17 cellular contexts compared by ENCODE assay signal in the genomic region with DNA sequence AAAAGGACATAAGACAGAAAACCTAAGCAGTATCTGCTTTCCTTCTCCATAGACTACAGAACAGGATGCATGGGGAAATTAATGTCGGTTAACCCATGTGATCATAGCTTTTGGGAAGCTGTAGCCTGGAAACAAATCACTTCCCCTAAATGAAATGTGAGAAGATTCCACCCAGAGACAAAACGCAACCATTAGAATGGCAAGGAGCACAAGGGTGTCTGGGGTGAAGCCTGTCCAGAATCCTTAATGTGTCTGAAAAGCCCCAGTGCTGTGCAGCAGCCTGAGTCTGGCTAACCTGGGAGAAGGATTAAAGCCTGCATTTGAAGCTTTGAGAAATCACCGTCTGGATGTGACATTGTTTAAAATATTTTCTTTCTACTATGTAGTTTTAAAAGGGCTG.
DNase-seq lines count a peak whose midpoint lies in the region; TF ChIP-seq lines count a peak whose summit lies in the region.
"Had no signal": no experiment of that assay in that cellular context is flagged by ENCODE, and none has a peak within 500 bp of the region (broad histone marks: within the 10 kb centered on the region; RNA-seq: fewer than 3 reads in every experiment).

No MANE protein-coding gene starts in this region.

- TF ChIP-seq CTCF in fibroblast of mammary gland (conservative IDR thresholded peaks at IDR 0.05; ENCODE audit: control insufficient read depth, insufficient read depth, low read depth, low read length), result no peak

- peak; percentile 3 for DNase-seq in NCI-H2171 treated with DMSO at 0.1 percent for 48 hours (lab: John Stamatoyannopoulos, UW)
- no peak for DNase-seq in NCI-H2171 (lab: John Stamatoyannopoulos, UW)
- DNase-seq in SK-MEL-5 (ENCODE audit: low read depth, low spot score), result peak; percentile 35
- DNase-seq in fibroblast of mammary gland (ENCODE audit: low read depth), result peak; percentile 18
- peak; percentile 13 for DNase-seq in retina
- no peak for DNase-seq in EL
- no peak for DNase-seq in T-helper 9 cell
- DNase-seq in activated CD4-positive, CD25-positive, alpha-beta regulatory T cell treated with anti-CD3 and anti-CD28 coated beads, Interleukin-2, amount 50 U/mL, for 72 hours, result no peak
- DNase-seq: activated CD4-positive, alpha-beta T cell treated with anti-CD3 and anti-CD28 coated beads for 4 hours; activated naive CD4-positive, alpha-beta T cell; aorta; DMS79; NCI-H146; NCI-H345; SIG-M5; upper lobe of right lung had no signal

- in situ Hi-C loops in SK-MEL-5 (cut with HindIII; ENCODE audit: low pct_unique_long_range_greater_than_20kb, low sequenced_read_pairs), result no loop called here

- H3K4me3 ChIP-seq in fibroblast of mammary gland (ENCODE audit: control insufficient read depth, low read depth, low read length), result no peak overlapping the region
- H3K4me3 ChIP-seq: lung, upper lobe of right lung had no signal

Comparison
In these comparisons a context has a peak if more than half of its experiments do, and no peak if none do; other contexts are left out.
1. DNase-seq: peak in NCI-H2171 treated with DMSO at 0.1 percent for 48 hours (single experiment), SK-MEL-5 (single experiment), fibroblast of mammary gland (single experiment) and retina (single experiment); none in NCI-H2171 (single experiment), EL (single experiment), T-helper 9 cell (single experiment) and activated CD4-positive, CD25-positive, alpha-beta regulatory T cell treated with anti-CD3 and anti-CD28 coated beads, Interleukin-2, amount 50 U/mL, for 72 hours (single experiment).